ENCODE assay signal across 1 cellular context in genomic region chr5:158435161-158435616, GRCh38.
TF ChIP-seq lines count a peak whose summit lies in the region.

No MANE protein-coding gene starts in this region.

TF ChIP-seq in GM12878, 131 proteins besides CTCF, POLR2A, EP300 and RAD21 (continued from another document):
- TF ChIP-seq, protein P1, sequence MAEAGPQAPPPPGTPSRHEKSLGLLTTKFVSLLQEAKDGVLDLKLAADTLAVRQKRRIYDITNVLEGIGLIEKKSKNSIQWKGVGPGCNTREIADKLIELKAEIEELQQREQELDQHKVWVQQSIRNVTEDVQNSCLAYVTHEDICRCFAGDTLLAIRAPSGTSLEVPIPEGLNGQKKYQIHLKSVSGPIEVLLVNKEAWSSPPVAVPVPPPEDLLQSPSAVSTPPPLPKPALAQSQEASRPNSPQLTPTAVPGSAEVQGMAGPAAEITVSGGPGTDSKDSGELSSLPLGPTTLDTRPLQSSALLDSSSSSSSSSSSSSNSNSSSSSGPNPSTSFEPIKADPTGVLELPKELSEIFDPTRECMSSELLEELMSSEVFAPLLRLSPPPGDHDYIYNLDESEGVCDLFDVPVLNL (IDR thresholded peaks at IDR 0.05; ENCODE audit: low read depth, low read length) = no peak
- TF ChIP-seq POU2F2 (IDR thresholded peaks at IDR 0.05; ENCODE audit: borderline replicate concordance, low read depth, low read length) (no peak), ATF2 (IDR thresholded peaks at IDR 0.05; ENCODE audit: low read length) (no peak), RUNX3 (IDR thresholded peaks at IDR 0.05; ENCODE audit: low read length) (peak; percentile 94), POLR2AphosphoS5 (IDR thresholded peaks at IDR 0.05; ENCODE audit: low read length) (no peak), CBX3 (IDR thresholded peaks at IDR 0.05; ENCODE audit: borderline replicate concordance, low read depth) (no peak), TARDBP (IDR thresholded peaks at IDR 0.05; ENCODE audit: borderline replicate concordance) (no peak), YBX1 (IDR thresholded peaks at IDR 0.05) (no peak), BCL11A (IDR thresholded peaks at IDR 0.05; ENCODE audit: low read depth, low read length) (0 out of 2 replicates have a peak, but pooled peaks have one; percentile 22), SIX5 (IDR thresholded peaks at IDR 0.05; ENCODE audit: low read depth, low read length, severe bottlenecking) (no peak), NR2C1 (IDR thresholded peaks at IDR 0.05) (no peak), TBL1XR1 (IDR thresholded peaks at IDR 0.05; ENCODE audit: low read depth, low read length) (no peak), PRDM15 (CRISPR knock-in tag; IDR thresholded peaks at IDR 0.05) (no peak), CBFB (IDR thresholded peaks at IDR 0.05; ENCODE audit: low read depth) (no peak), ZNF274 (IDR thresholded peaks at IDR 0.05; ENCODE audit: insufficient read depth, insufficient read length) (no peak), BACH1 (IDR thresholded peaks at IDR 0.05; ENCODE audit: borderline replicate concordance) (no peak), SUPT20H (IDR thresholded peaks at IDR 0.05; ENCODE audit: borderline replicate concordance, control insufficient read depth, low read depth, low read length) (no peak), RCOR1 (conservative IDR thresholded peaks at IDR 0.05; ENCODE audit: low read depth, low read length) (no peak), HDAC6 (IDR thresholded peaks at IDR 0.05; ENCODE audit: unreplicated experiment) (no peak), GABPA (IDR thresholded peaks at IDR 0.05; ENCODE audit: low read depth) (no peak), NFIC (IDR thresholded peaks at IDR 0.05; ENCODE audit: low read depth, low read length) (0 out of 2 replicates have a peak, but pooled peaks have one; percentile 29), CREM (IDR thresholded peaks at IDR 0.05; ENCODE audit: low read depth) (no peak), USF1 (IDR thresholded peaks at IDR 0.05; ENCODE audit: borderline replicate concordance, extremely low read length, insufficient read depth, low read depth, low read length) (no peak), TCF12 (IDR thresholded peaks at IDR 0.05; ENCODE audit: low read depth, low read length) (no peak), PKNOX1 (IDR thresholded peaks at IDR 0.05) (no peak), ZNF622 (IDR thresholded peaks at IDR 0.05) (no peak), SMC3 (IDR thresholded peaks at IDR 0.05; ENCODE audit: borderline replicate concordance, low read length) (0 out of 2 replicates have a peak, but pooled peaks have one; percentile 6), IKZF2 (IDR thresholded peaks at IDR 0.05) (peak; percentile 42 to 55; a peak in 2 of 4 replicates), NFYA (IDR thresholded peaks at IDR 0.05; ENCODE audit: borderline replicate concordance, low read depth, low read length) (no peak), YY1 (IDR thresholded peaks at IDR 0.05; ENCODE audit: low read depth, low read length) (no peak), CHD2 (IDR thresholded peaks at IDR 0.05; ENCODE audit: borderline replicate concordance, low read depth, low read length) (no peak), BCLAF1 (IDR thresholded peaks at IDR 0.05) (no peak), ZSCAN29 (IDR thresholded peaks at IDR 0.05) (no peak), EGR1 (IDR thresholded peaks at IDR 0.05; ENCODE audit: borderline replicate concordance in 1 of 2, low read depth in 2 of 2, low read length in 2 of 2) (no peak), IRF4 (IDR thresholded peaks at IDR 0.05; ENCODE audit: low read depth, low read length) (no peak), HDAC2 (IDR thresholded peaks at IDR 0.05) (no peak), DPF2 (IDR thresholded peaks at IDR 0.05) (peak; percentile 66), ZZZ3 (IDR thresholded peaks at IDR 0.05; ENCODE audit: control insufficient read depth, insufficient read length, low read depth) (no peak), KLF5 (IDR thresholded peaks at IDR 0.05; ENCODE audit: partially characterized antibody) (no peak), RELB (IDR thresholded peaks at IDR 0.05; ENCODE audit: low read depth) (0 out of 2 replicates have a peak, but pooled peaks have one; percentile 23), KDM1A (IDR thresholded peaks at IDR 0.05; ENCODE audit: borderline replicate concordance) (no peak)
- TF ChIP-seq, protein P2, sequence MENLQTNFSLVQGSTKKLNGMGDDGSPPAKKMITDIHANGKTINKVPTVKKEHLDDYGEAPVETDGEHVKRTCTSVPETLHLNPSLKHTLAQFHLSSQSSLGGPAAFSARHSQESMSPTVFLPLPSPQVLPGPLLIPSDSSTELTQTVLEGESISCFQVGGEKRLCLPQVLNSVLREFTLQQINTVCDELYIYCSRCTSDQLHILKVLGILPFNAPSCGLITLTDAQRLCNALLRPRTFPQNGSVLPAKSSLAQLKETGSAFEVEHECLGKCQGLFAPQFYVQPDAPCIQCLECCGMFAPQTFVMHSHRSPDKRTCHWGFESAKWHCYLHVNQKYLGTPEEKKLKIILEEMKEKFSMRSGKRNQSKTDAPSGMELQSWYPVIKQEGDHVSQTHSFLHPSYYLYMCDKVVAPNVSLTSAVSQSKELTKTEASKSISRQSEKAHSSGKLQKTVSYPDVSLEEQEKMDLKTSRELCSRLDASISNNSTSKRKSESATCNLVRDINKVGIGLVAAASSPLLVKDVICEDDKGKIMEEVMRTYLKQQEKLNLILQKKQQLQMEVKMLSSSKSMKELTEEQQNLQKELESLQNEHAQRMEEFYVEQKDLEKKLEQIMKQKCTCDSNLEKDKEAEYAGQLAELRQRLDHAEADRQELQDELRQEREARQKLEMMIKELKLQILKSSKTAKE (IDR thresholded peaks at IDR 0.05; ENCODE audit: low read depth, poor library complexity, severe bottlenecking) = no peak
- TF ChIP-seq, protein P3, sequence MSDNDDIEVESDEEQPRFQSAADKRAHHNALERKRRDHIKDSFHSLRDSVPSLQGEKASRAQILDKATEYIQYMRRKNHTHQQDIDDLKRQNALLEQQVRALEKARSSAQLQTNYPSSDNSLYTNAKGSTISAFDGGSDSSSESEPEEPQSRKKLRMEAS (IDR thresholded peaks at IDR 0.05; ENCODE audit: low read depth, low read length) = no peak
- TF ChIP-seq, protein P4, sequence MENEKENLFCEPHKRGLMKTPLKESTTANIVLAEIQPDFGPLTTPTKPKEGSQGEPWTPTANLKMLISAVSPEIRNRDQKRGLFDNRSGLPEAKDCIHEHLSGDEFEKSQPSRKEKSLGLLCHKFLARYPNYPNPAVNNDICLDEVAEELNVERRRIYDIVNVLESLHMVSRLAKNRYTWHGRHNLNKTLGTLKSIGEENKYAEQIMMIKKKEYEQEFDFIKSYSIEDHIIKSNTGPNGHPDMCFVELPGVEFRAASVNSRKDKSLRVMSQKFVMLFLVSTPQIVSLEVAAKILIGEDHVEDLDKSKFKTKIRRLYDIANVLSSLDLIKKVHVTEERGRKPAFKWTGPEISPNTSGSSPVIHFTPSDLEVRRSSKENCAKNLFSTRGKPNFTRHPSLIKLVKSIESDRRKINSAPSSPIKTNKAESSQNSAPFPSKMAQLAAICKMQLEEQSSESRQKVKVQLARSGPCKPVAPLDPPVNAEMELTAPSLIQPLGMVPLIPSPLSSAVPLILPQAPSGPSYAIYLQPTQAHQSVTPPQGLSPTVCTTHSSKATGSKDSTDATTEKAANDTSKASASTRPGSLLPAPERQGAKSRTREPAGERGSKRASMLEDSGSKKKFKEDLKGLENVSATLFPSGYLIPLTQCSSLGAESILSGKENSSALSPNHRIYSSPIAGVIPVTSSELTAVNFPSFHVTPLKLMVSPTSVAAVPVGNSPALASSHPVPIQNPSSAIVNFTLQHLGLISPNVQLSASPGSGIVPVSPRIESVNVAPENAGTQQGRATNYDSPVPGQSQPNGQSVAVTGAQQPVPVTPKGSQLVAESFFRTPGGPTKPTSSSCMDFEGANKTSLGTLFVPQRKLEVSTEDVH (IDR thresholded peaks at IDR 0.05; ENCODE audit: low read depth, partially characterized antibody) = no peak
